8 cellular contexts compared by ENCODE assay signal in genomic region chr2:88628569-88628939, GRCh38. TPM values are rescaled to one million over a fixed set of nuclear protein-coding genes. Genes with fewer than 3 reads are reported as not detected.
DNase-seq lines count a peak whose midpoint lies in the region; ATAC-seq and TF ChIP-seq lines count a peak whose summit lies in the region.

No MANE protein-coding gene starts in this region.

- H3K9me3 ChIP-seq in breast epithelium, result no peaks in the 10 kb centered on the region
- H3K9me3 ChIP-seq in mesodermal cell (ENCODE audit: control insufficient read depth, low read length), result no peaks in the 10 kb centered on the region
- no peaks in the 10 kb centered on the region for H3K9me3 ChIP-seq in uterus

- H3K27ac ChIP-seq in breast epithelium (peak overlapping the region; percentile 98 to 99), caudate nucleus (ENCODE audit: low read depth, low read length) (peak overlapping the region; percentile 98), mesodermal cell (ENCODE audit: low read depth, low read length, severe bottlenecking) (peak overlapping the region; percentile 99), uterus (peak overlapping the region; percentile 98 to 99)

- H3K4me1 ChIP-seq in breast epithelium (peaks cover 0 to 8% of the 10 kb centered on the region in 2 donors), mesodermal cell (ENCODE audit: control insufficient read depth, insufficient read depth, low read length, poor library complexity, severe bottlenecking) (peaks cover 4% of the 10 kb centered on the region), uterus (peaks cover 6 to 13% of the 10 kb centered on the region in 2 donors)

- POLR2A ChIA-PET in MCF 10A (lab: Yijun Ruan, JAX), result interaction anchor here (0.6 to 4.4 kb wide), 19 partner anchors 10 to 1504 kb away, joined by 3 to 119 read pairs (median 6); partner anchors contain the start of gene RPIA

- BruUV-seq in MCF 10A (replicated peaks; lab: Mats Ljungman, UMichigan), result no TSS peak

- no peak for ATAC-seq in GM19463 (IDR thresholded peaks at IDR 0.05; ENCODE audit: unreplicated experiment)
- no peak for ATAC-seq in GM21529 (IDR thresholded peaks at IDR 0.05; ENCODE audit: unreplicated experiment)

- H3K4me3 Mint-ChIP-seq in MCF 10A (ENCODE audit: unreplicated experiment), result no peak overlapping the region
- H3K4me3 Mint-ChIP-seq in CD14-positive monocyte, result no peak overlapping the region

- no peaks in the 10 kb centered on the region for H3K9me3 Mint-ChIP-seq in MCF 10A (ENCODE audit: unreplicated experiment)
- peaks cover 0 to 3% (median 0%) of the 10 kb centered on the region in 7 donors for H3K9me3 Mint-ChIP-seq in CD14-positive monocyte

- H3K27me3 Mint-ChIP-seq in MCF 10A (ENCODE audit: insufficient read depth, unreplicated experiment), result no peaks in the 10 kb centered on the region
- peaks cover 0 to 5% (median 3%) of the 10 kb centered on the region in 3 donors for H3K27me3 Mint-ChIP-seq in CD14-positive monocyte (ENCODE audit: low read depth in 3 of 3)

- H3K36me3 ChIP-seq in breast epithelium (no peaks in the 10 kb centered on the region), mesodermal cell (ENCODE audit: control insufficient read depth, insufficient read depth, low read length) (no peaks in the 10 kb centered on the region), uterus (no peaks in the 10 kb centered on the region)

- H3K36me3 Mint-ChIP-seq in MCF 10A (ENCODE audit: insufficient read depth, unreplicated experiment) (no peaks in the 10 kb centered on the region), CD14-positive monocyte (no peaks in the 10 kb centered on the region)

- DNase-seq in breast epithelium (ENCODE audit: low spot score in 2 of 2) (no peak), MCF 10A (ENCODE audit: unreplicated experiment) (no peak), caudate nucleus (lab: John Stamatoyannopoulos, UW) (no peak), uterus (peak; percentile 23 to 27), CD14-positive monocyte (ENCODE audit: low spot score) (no peak)

- CTCF ChIA-PET in MCF 10A (lab: Yijun Ruan, JAX), result interaction anchor here (0.7 to 4.1 kb wide), 6 partner anchors 14 to 62 kb away, joined by 3 to 29 read pairs (median 4); partner anchors contain the start of gene RPIA

- TF ChIP-seq POLR2A in breast epithelium (IDR thresholded peaks at IDR 0.05), result no peak
- no peak for TF ChIP-seq POLR2A in uterus (IDR thresholded peaks at IDR 0.05)

- no peaks in the 10 kb centered on the region for H3K27me3 ChIP-seq in breast epithelium
- H3K27me3 ChIP-seq in uterus, result no peaks in the 10 kb centered on the region

- H3K27ac Mint-ChIP-seq in MCF 10A (ENCODE audit: low read depth, unreplicated experiment) (no peak overlapping the region), CD14-positive monocyte (no peak overlapping the region)

- WGBS in mesodermal cell (ENCODE audit: insufficient coverage in 2 of 2), 2 experiments, result 100% methylated on average over 1 to 2 of the region's 8 CpGs

- TF ChIP-seq CTCF in breast epithelium (IDR thresholded peaks at IDR 0.05) (no peak), MCF 10A (IDR thresholded peaks at IDR 0.05; ENCODE audit: unreplicated experiment) (no peak), uterus (IDR thresholded peaks at IDR 0.05) (no peak), CD14-positive monocyte (IDR thresholded peaks at IDR 0.05) (no peak)

- H3K4me1 Mint-ChIP-seq in MCF 10A (ENCODE audit: insufficient read depth, unreplicated experiment) (no peaks in the 10 kb centered on the region), CD14-positive monocyte (peaks cover 7% of the 10 kb centered on the region)

- H3K4me3 ChIP-seq in breast epithelium (peak overlapping the region; percentile 51 to 72 (median 69)), mesodermal cell (ENCODE audit: extremely low read depth, insufficient read depth, low read length, poor library complexity, severe bottlenecking) (peak overlapping the region; percentile 50), uterus (peak overlapping the region; percentile 49 to 57)

- intact Hi-C loops in breast epithelium (cut with DNase I; ENCODE audit: low total_unique reads) (no loop called here), MCF 10A (cut with micrococcal nuclease) (no loop called here), uterus (cut with DNase I; ENCODE audit: low total_unique reads) (no loop called here), CD14-positive monocyte (cut with micrococcal nuclease) (loop anchor here (2.0 to 10.0 kb wide), 4 partner anchors 36 to 574 kb away; partner anchors contain the start of genes RPIA (in 2 of the 2) and KRCC1 (in 1 of the 2))

RNA-seq across cellular contexts. Expression of gene EIF2AK3, which starts 1.3 kb away (rescaled TPM):
- 10 to 100 TPM; 18.1 to 39.1 (median 34.4) TPM for total RNA-seq in breast epithelium
- total RNA-seq in MCF 10A (2022), result 21.6 and 21.8 TPM in 2 replicates
- 18.8 TPM for polyA plus RNA-seq in mesodermal cell (2013, experiment 1 of 2)
- 15.7 TPM for polyA plus RNA-seq in mesodermal cell (2013, experiment 2 of 2)
- 10 to 100 TPM in 3 of 4 donors, 1 to 10 TPM in 1; 6.4 to 52.7 (median 19.9) TPM for total RNA-seq in uterus
- 1 to 10 TPM; 2.0 to 2.3 TPM for polyA plus RNA-seq in CD14-positive monocyte

Comparison
In these comparisons a context has a peak if more than half of its experiments do, and no peak if none do; other contexts are left out.
1. DNase-seq: peak in uterus (2 of 2); none in breast epithelium (0 of 2), MCF 10A (single experiment), caudate nucleus (0 of 61) and CD14-positive monocyte (single experiment).
2. intact Hi-C loops: an anchor here in CD14-positive monocyte (2.0 to 10.0 kb wide); none called in breast epithelium, MCF 10A and uterus.
3. Peak in every context shown above with its lines, with median percentiles within 50 percentile points of each other: H3K27ac ChIP-seq and H3K4me3 ChIP-seq.